In genomic region chr15:38945551-38946298, GRCh38 we compare ENCODE assay signal across 26 cellular contexts.
"Had no signal": no experiment of that assay in that cellular context is flagged by ENCODE, and none has a peak within 500 bp of the region (broad histone marks: within the 10 kb centered on the region; RNA-seq: fewer than 3 reads in every experiment).

No MANE protein-coding gene starts in this region.

- H3K9me3 Mint-ChIP-seq: activated CD4-positive, alpha-beta memory T cell treated with anti-CD3 and anti-CD28 coated beads, Interleukin-2, amount 10 ng/mL, durations not matched to agents 7 days and 5 days; activated naive CD8-positive, alpha-beta T cell treated with anti-CD3 and anti-CD28 coated beads, Interleukin-2, amount 10 ng/mL, durations not matched to agents 7 days and 5 days; activated T-helper 17 cell treated with anti-CD3 and anti-CD28 coated beads, Interleukin-2, amount 50 U/mL, for 72 hours had no signal

- H3K36me3 Mint-ChIP-seq: activated naive CD8-positive, alpha-beta T cell treated with anti-CD3 and anti-CD28 coated beads, Interleukin-2, amount 10 ng/mL, durations not matched to agents 7 days and 5 days had no signal

- DNase-seq: activated CD4-positive, alpha-beta memory T cell treated with anti-CD3 and anti-CD28 coated beads, Interleukin-2, amount 10 ng/mL, durations not matched to agents 7 days and 5 days; activated CD4-positive, alpha-beta T cell treated with anti-CD3 and anti-CD28 coated beads for 36 hours; activated CD4-positive, alpha-beta T cell treated with anti-CD3 and anti-CD28 coated beads, Interleukin-2, amount 50 U/mL, for 1 hour; activated CD4-positive, CD25-positive, alpha-beta regulatory T cell; activated gamma-delta T cell; activated naive CD4-positive, alpha-beta T cell treated with anti-CD3 and anti-CD28 coated beads, Interleukin-2, amount 50 U/mL, for 16 hours; activated naive CD8-positive, alpha-beta T cell treated with anti-CD3 and anti-CD28 coated beads, Interleukin-2, amount 10 ng/mL, durations not matched to agents 7 days and 5 days; activated T-cell treated with anti-CD3 and anti-CD28 coated beads for 4 hours; activated T-cell treated with anti-CD3 and anti-CD28 coated beads, Interleukin-2, amount 50 U/mL, for 48 hours; adrenal gland; anterior cingulate cortex; caudate nucleus; MG63; MV-4-11; NCI-H1105; NCI-H1436; NCI-H187; NCI-H2081; NCI-H510A treated with DMSO at 0.1 percent for 48 hours; NCI-H69; PC-9; SIG-M5; T-helper 1 cell had no signal

- H3K27ac Mint-ChIP-seq: activated CD4-positive, alpha-beta memory T cell treated with anti-CD3 and anti-CD28 coated beads, Interleukin-2, amount 10 ng/mL, durations not matched to agents 7 days and 5 days; activated CD4-positive, alpha-beta T cell treated with anti-CD3 and anti-CD28 coated beads for 36 hours; activated naive CD8-positive, alpha-beta T cell treated with anti-CD3 and anti-CD28 coated beads, Interleukin-2, amount 10 ng/mL, durations not matched to agents 7 days and 5 days; activated T-helper 17 cell treated with anti-CD3 and anti-CD28 coated beads, Interleukin-2, amount 50 U/mL, for 72 hours had no signal

- H2AFZ ChIP-seq: PC-9 had no signal

- H3K9me3 ChIP-seq: adrenal gland, breast epithelium had no signal

- H3K4me3 Mint-ChIP-seq: activated CD4-positive, alpha-beta memory T cell treated with anti-CD3 and anti-CD28 coated beads, Interleukin-2, amount 10 ng/mL, durations not matched to agents 7 days and 5 days; activated CD4-positive, alpha-beta T cell treated with anti-CD3 and anti-CD28 coated beads for 36 hours; activated naive CD8-positive, alpha-beta T cell treated with anti-CD3 and anti-CD28 coated beads, Interleukin-2, amount 10 ng/mL, durations not matched to agents 7 days and 5 days; activated T-helper 17 cell treated with anti-CD3 and anti-CD28 coated beads, Interleukin-2, amount 50 U/mL, for 72 hours had no signal

- H3K4me1 ChIP-seq: adrenal gland, breast epithelium had no signal

- H3K4me3 ChIP-seq: adrenal gland, breast epithelium, MG63, PC-9 had no signal

- H3K27me3 ChIP-seq: adrenal gland, breast epithelium, MG63 had no signal

- H3K4me2 ChIP-seq: PC-9 had no signal

- H3K36me3 ChIP-seq: adrenal gland, breast epithelium, MG63 had no signal

- H3K27ac ChIP-seq: adrenal gland, breast epithelium, VCaP had no signal

- H3K4me1 Mint-ChIP-seq: activated CD4-positive, alpha-beta memory T cell treated with anti-CD3 and anti-CD28 coated beads, Interleukin-2, amount 10 ng/mL, durations not matched to agents 7 days and 5 days; activated CD4-positive, alpha-beta T cell treated with anti-CD3 and anti-CD28 coated beads for 36 hours; activated naive CD8-positive, alpha-beta T cell treated with anti-CD3 and anti-CD28 coated beads, Interleukin-2, amount 10 ng/mL, durations not matched to agents 7 days and 5 days; activated T-helper 17 cell treated with anti-CD3 and anti-CD28 coated beads, Interleukin-2, amount 50 U/mL, for 72 hours had no signal

- ATAC-seq: activated CD4-positive, alpha-beta T cell treated with anti-CD3 and anti-CD28 coated beads for 36 hours; activated T-helper 17 cell treated with anti-CD3 and anti-CD28 coated beads, Interleukin-2, amount 50 U/mL, for 72 hours had no signal
